13 cellular contexts compared by ENCODE assay signal in the genomic region with DNA sequence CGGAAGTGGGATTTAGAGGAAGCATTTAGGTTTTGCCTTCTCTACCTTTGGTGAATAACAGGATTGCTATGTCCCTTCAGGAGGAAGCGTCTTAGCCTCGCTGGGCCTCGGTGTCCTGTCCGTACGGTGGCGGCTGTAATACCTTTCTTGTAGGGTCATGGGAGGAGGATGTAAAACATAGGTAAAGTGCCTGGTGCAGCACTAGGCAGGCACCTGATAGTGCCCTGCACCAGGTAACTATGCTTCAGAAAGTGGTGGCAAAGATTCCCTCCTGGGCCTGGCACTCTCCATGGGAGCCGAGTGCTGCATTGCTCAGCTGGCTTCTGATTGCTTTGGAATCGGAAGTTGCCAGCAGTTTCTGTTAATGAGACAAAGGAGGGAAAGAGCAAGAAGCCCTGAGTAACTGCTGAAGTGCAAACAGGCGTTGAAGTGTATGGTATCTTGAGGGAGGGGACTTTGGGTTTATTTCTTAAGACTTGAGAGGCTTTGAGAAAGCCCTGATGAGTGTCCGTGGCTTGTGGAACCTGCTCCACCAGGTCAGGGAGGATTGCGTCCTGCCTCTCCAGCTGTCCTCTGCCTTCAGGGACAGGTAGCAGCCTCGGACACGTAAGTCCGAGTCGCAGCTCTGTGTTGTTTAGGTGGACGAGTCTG. TPM values are rescaled to one million over a fixed set of nuclear protein-coding genes. Genes with fewer than 3 reads are reported as not detected.
DNase-seq lines count a peak whose midpoint lies in the region; ATAC-seq, FAIRE-seq and TF ChIP-seq lines count a peak whose summit lies in the region.
"Had no signal": no experiment of that assay in that cellular context is flagged by ENCODE, and none has a peak within 500 bp of the region (broad histone marks: within the 10 kb centered on the region; RNA-seq: fewer than 3 reads in every experiment).

No MANE protein-coding gene starts in this region.

- no peak overlapping the region for H2BK120ac ChIP-seq in H1 (replicated peaks; ENCODE audit: low read depth, low read length)
- H2BK120ac ChIP-seq in mesenchymal stem cell (ENCODE audit: low read depth, low read length), result no peak overlapping the region

- peaks cover 0 to 65% of the 10 kb centered on the region in 2 experiments; a peak in 2 of 4 replicates for H3K79me2 ChIP-seq in H1 (ENCODE audit: control insufficient read depth in 1 of 2, insufficient read depth in 2 of 2, low read length in 2 of 2)

- H2BK20ac ChIP-seq in H1 (ENCODE audit: low read length), result no peak overlapping the region

- peak overlapping the region; percentile 5; the same call in 1 of the 2 replicates for H2AK5ac ChIP-seq in H1 (ENCODE audit: low read depth, low read length)
- H2AK5ac ChIP-seq in mesenchymal stem cell (ENCODE audit: low read length, severe bottlenecking), result no peak overlapping the region

- WGBS in H1 (ENCODE audit: extremely low coverage in 1 of 2, insufficient coverage in 1 of 2, insufficient read length in 1 of 2, insufficient replicate concordance in 2 of 2, low coverage in 1 of 2, low lambda C conversion rate in 2 of 2, missing lambda C conversion rate in 1 of 2), 2 experiments, result 83% methylated on average over 17 of the region's 17 CpGs; no CpG with 5 or more reads in 1 of the 2 experiments
- 87% methylated on average over 12 of the region's 17 CpGs for WGBS in mesenchymal stem cell
- WGBS in tibial nerve, 2 donors, result 83 to 85% methylated on average over 17 of the region's 17 CpGs

- no peak overlapping the region for H3K4ac ChIP-seq in H1 (replicated peaks; ENCODE audit: insufficient read length, low read depth, low read length)
- no peak overlapping the region for H3K4ac ChIP-seq in mesenchymal stem cell (ENCODE audit: low read depth in 1 of 2, low read length in 2 of 2)

- TF ChIP-seq CTCF in 22Rv1 (IDR thresholded peaks at IDR 0.05), result no peak
- no peak for TF ChIP-seq CTCF in H1 (IDR thresholded peaks at IDR 0.05; ENCODE audit: control extremely low read depth in 1 of 3, insufficient read depth in 1 of 3, low read depth in 1 of 3, low read length in 3 of 3)
- TF ChIP-seq CTCF in tibial nerve (IDR thresholded peaks at IDR 0.05), result no peak
- no peak for TF ChIP-seq CTCF in A673 (conservative IDR thresholded peaks at IDR 0.05; ENCODE audit: low read depth, low read length)

- H3K4me2 ChIP-seq in H1 (ENCODE audit: insufficient read depth in 1 of 2, low read depth in 2 of 2, low read length in 2 of 2), result no peak overlapping the region
- H3K4me2 ChIP-seq in mesenchymal stem cell (ENCODE audit: low read length, poor library complexity, severe bottlenecking), result no peak overlapping the region

- TF ChIP-seq POLR2A in H1 (IDR thresholded peaks at IDR 0.05; ENCODE audit: control extremely low read depth in 1 of 2, low read depth in 2 of 2, low read length in 2 of 2) (no peak), tibial nerve (IDR thresholded peaks at IDR 0.05) (no peak)

- no peak for TF ChIP-seq RAD21 in H1 (IDR thresholded peaks at IDR 0.05 in 1 of 2, conservative IDR thresholded peaks at IDR 0.05 in 1 of 2; ENCODE audit: low read depth in 2 of 2, low read length in 2 of 2)

- H3K18ac ChIP-seq in H1 (ENCODE audit: extremely low read depth, low read length), result no peak overlapping the region
- peak overlapping the region in 1 of 2 experiments; percentile 35 for H3K18ac ChIP-seq in mesenchymal stem cell (ENCODE audit: low read depth in 1 of 2, low read length in 2 of 2)

- no peak overlapping the region for H2BK12ac ChIP-seq in H1 (ENCODE audit: low read depth, low read length)
- H2BK12ac ChIP-seq in mesenchymal stem cell (ENCODE audit: low read length in 2 of 2), result peak overlapping the region; percentile 20 to 74

- no peaks in the 10 kb centered on the region for H3K27me3 ChIP-seq in H7 (ENCODE audit: control insufficient read depth, insufficient read depth, low read length)
- no peaks in the 10 kb centered on the region for H3K27me3 ChIP-seq in H1 (replicated peaks in 1 of 4; ENCODE audit: control insufficient read depth in 3 of 4, extremely low read depth in 1 of 4, insufficient read depth in 3 of 4, low read length in 3 of 4)
- no peaks in the 10 kb centered on the region for H3K27me3 ChIP-seq in mesenchymal stem cell (ENCODE audit: control insufficient read depth in 1 of 2, insufficient read depth in 1 of 2, low read length in 2 of 2)
- no peaks in the 10 kb centered on the region for H3K27me3 ChIP-seq in tibial nerve
- H3K27me3 ChIP-seq in A673 (replicated peaks; ENCODE audit: insufficient read depth, low read depth, low read length, poor library complexity), result no peaks in the 10 kb centered on the region

- H3K23ac ChIP-seq in H1 (ENCODE audit: insufficient read length), result no peak overlapping the region
- H3K23ac ChIP-seq in mesenchymal stem cell (ENCODE audit: low read length in 2 of 2), result no peak overlapping the region

- H3K9me3 ChIP-seq in H1 (ENCODE audit: insufficient read depth in 2 of 2, low read depth in 1 of 2, low read length in 1 of 2) (no peaks in the 10 kb centered on the region), mesenchymal stem cell (ENCODE audit: control insufficient read depth, low read length) (no peaks in the 10 kb centered on the region), tibial nerve (no peaks in the 10 kb centered on the region), A673 (ENCODE audit: low read depth, low read length, poor library complexity, severe bottlenecking) (no peaks in the 10 kb centered on the region)

- H3K4me3 ChIP-seq in H7 (ENCODE audit: insufficient read depth, low read depth, low read length) (no peak overlapping the region), H1 (ENCODE audit: extremely low read depth in 1 of 4, insufficient read depth in 2 of 4, low read depth in 3 of 4, low read length in 4 of 4) (no peak overlapping the region), mesenchymal stem cell (ENCODE audit: insufficient read depth in 1 of 2, low read depth in 1 of 2, low read length in 2 of 2) (no peak overlapping the region), tibial nerve (no peak overlapping the region), A673 (ENCODE audit: low read depth, low read length, poor library complexity, severe bottlenecking) (no peak overlapping the region)

- H4K91ac ChIP-seq in H1 (replicated peaks; ENCODE audit: insufficient read length, low read length) (no peak overlapping the region), mesenchymal stem cell (ENCODE audit: low read length) (peak overlapping the region; percentile 46)

- H3K36me3 ChIP-seq in H7 (replicated peaks; ENCODE audit: control insufficient read depth, insufficient read depth, low read length), result no peaks in the 10 kb centered on the region
- H3K36me3 ChIP-seq in H1 (ENCODE audit: control insufficient read depth in 2 of 4, insufficient read depth in 4 of 4, low read length in 3 of 4), result no peaks in the 10 kb centered on the region
- peaks cover 0 to 6% of the 10 kb centered on the region in 2 experiments for H3K36me3 ChIP-seq in mesenchymal stem cell (ENCODE audit: control insufficient read depth in 1 of 2, insufficient read depth in 2 of 2, low read depth in 1 of 2, low read length in 2 of 2)
- H3K36me3 ChIP-seq in tibial nerve, result no peaks in the 10 kb centered on the region
- H3K36me3 ChIP-seq in A673 (ENCODE audit: insufficient read depth, low read length, poor library complexity, severe bottlenecking), result no peaks in the 10 kb centered on the region

- peaks cover 17% of the 10 kb centered on the region for H3K79me1 ChIP-seq in H1 (ENCODE audit: low read depth, low read length)
- H3K79me1 ChIP-seq in mesenchymal stem cell (replicated peaks; ENCODE audit: low read length, poor library complexity, severe bottlenecking), result peaks cover 52% of the 10 kb centered on the region

- DNase-seq in H7 (peak; percentile 42), H1 (ENCODE audit: low read depth in 1 of 2, low spot score in 2 of 2) (no peak), mesenchymal stem cell (no peak), tibial nerve (ENCODE audit: low spot score in 2 of 2) (no peak), NCI-H1092 (lab: John Stamatoyannopoulos, UW) (no peak), A673 (ENCODE audit: low spot score) (no peak)
- DNase-seq: activated CD4-positive, alpha-beta T cell treated with anti-CD3 and anti-CD28 coated beads for 48 hours; activated T-cell treated with anti-CD3 and anti-CD28 coated beads, Interleukin-2, amount 50 U/mL, for 1 hour; NCI-H1930; NCI-H69; RPMI8226 had no signal

- H4K5ac ChIP-seq in H1 (ENCODE audit: insufficient read length, low read depth, low read length), result no peak overlapping the region

- H3K9ac ChIP-seq in H1 (replicated peaks in 1 of 4; ENCODE audit: extremely low read depth in 1 of 4, low read depth in 3 of 4, low read length in 3 of 4) (no peak overlapping the region), mesenchymal stem cell (ENCODE audit: low read length) (no peak overlapping the region)

- H2BK15ac ChIP-seq in H1 (ENCODE audit: low read length), result peak overlapping the region; percentile 83; the same call in 1 of the 2 replicates
- H2BK15ac ChIP-seq in mesenchymal stem cell (ENCODE audit: low read depth, poor library complexity, severe bottlenecking), result no peak overlapping the region

- H4K20me1 ChIP-seq in H1 (replicated peaks in 1 of 2; ENCODE audit: control insufficient read depth in 1 of 2, insufficient read depth in 2 of 2, low read length in 2 of 2), result peaks cover 0 to 6% of the 10 kb centered on the region in 2 experiments

- no peak for FAIRE-seq in H1 (lab: Jason Lieb, UNC)

- H2AFZ ChIP-seq in H1 (ENCODE audit: low read length) (no peak overlapping the region), mesenchymal stem cell (ENCODE audit: low read depth, low read length) (no peak overlapping the region)

- POLR2A ChIA-PET in H1 (lab: Charles Lee; ENCODE audit: partially characterized antibody), result interaction anchor here (0.9 to 1.7 kb wide), 3 partner anchors 10 to 38 kb away, joined by 3 to 6 read pairs (median 3); no protein-coding TSS in a partner anchor
- POLR2A ChIA-PET in A673 (lab: Charles Lee; ENCODE audit: low non-redundant PET), result no interaction called here

- peaks cover 0 to 20% (median 12%) of the 10 kb centered on the region in 4 experiments; a peak in 6 of 7 replicates for H3K4me1 ChIP-seq in H1 (replicated peaks in 1 of 4; ENCODE audit: control insufficient read depth in 3 of 4, insufficient read depth in 4 of 4, low read length in 3 of 4)
- peaks cover 21% of the 10 kb centered on the region for H3K4me1 ChIP-seq in mesenchymal stem cell (ENCODE audit: control insufficient read depth, insufficient read depth, low read depth, low read length)
- peaks cover 0 to 33% (median 3%) of the 10 kb centered on the region in 4 donors for H3K4me1 ChIP-seq in tibial nerve
- H3K4me1 ChIP-seq in A673 (ENCODE audit: insufficient read depth, low read length, poor library complexity, severe bottlenecking), result peaks cover 12% of the 10 kb centered on the region

- intact Hi-C loops in A673 (cut with micrococcal nuclease; ENCODE audit: unreplicated experiment), result no loop called here

- no peak for TF ChIP-seq EP300 in H1 (IDR thresholded peaks at IDR 0.05; ENCODE audit: borderline replicate concordance in 1 of 2, low read depth in 2 of 2, low read length in 2 of 2)
- no peak for TF ChIP-seq EP300 in tibial nerve (IDR thresholded peaks at IDR 0.05)

- ATAC-seq in HG03460 (IDR thresholded peaks at IDR 0.05; ENCODE audit: unreplicated experiment), result no peak

- H2BK5ac ChIP-seq in H1 (ENCODE audit: low read depth, low read length) (0 out of 2 replicates have a peak overlapping the region, but pooled peaks have one; percentile 46), mesenchymal stem cell (ENCODE audit: low read depth, low read length, poor library complexity, severe bottlenecking) (no peak overlapping the region)

- H3K27ac ChIP-seq in 22Rv1 (peak overlapping the region; percentile 85), H1 (ENCODE audit: low read depth, low read length) (no peak overlapping the region), mesenchymal stem cell (ENCODE audit: low read length, poor library complexity, severe bottlenecking) (no peak overlapping the region), tibial nerve (no peak overlapping the region), A673 (ENCODE audit: low read depth, low read length, poor library complexity, severe bottlenecking) (no peak overlapping the region)

- H3K56ac ChIP-seq in H1 (replicated peaks; ENCODE audit: insufficient read length, low read depth, low read length), result no peak overlapping the region

- BruUV-seq in A673 (replicated peaks; lab: Mats Ljungman, UMichigan), result no TSS peak

- no peaks in the 10 kb centered on the region for H3K23me2 ChIP-seq in H1 (ENCODE audit: low read depth, low read length)

- H4K8ac ChIP-seq in H1 (ENCODE audit: extremely low read depth, insufficient read depth, low read length), result no peak overlapping the region; the same call in 1 of the 2 replicates
- no peak overlapping the region for H4K8ac ChIP-seq in mesenchymal stem cell (ENCODE audit: low read length)

- CTCF ChIA-PET in H1 (lab: Charles Lee; ENCODE audit: partially characterized antibody) (interaction anchor here (0.7 to 2.6 kb wide), 7 partner anchors 10 to 238 kb away, joined by 3 to 17 read pairs (median 4); no protein-coding TSS in a partner anchor), A673 (lab: Charles Lee) (no interaction called here)

- H3K14ac ChIP-seq in H1 (ENCODE audit: insufficient read length), result no peak overlapping the region
- no peak overlapping the region for H3K14ac ChIP-seq in mesenchymal stem cell (ENCODE audit: low read length in 2 of 2)

RNA-seq across cellular contexts. Expression of a gene that starts 45.8 kb away (rescaled TPM):
- 55.8 and 58.3 TPM in 2 replicates for total RNA-seq in H7 (2014; rRNA removed; shearing (Covaris generic))
- total RNA-seq in H1 (2021; fragmentation: NEBNext Ultra II Directional; extraction: Animal tissue kit (Norgen Biotek cat#: 25700)), result 48.2 and 49.7 TPM in 2 replicates
- polyA plus RNA-seq in H1 (2011; rRNA removed), result 45.6 and 46.2 TPM in 2 replicates
- 49.8 TPM for polyA plus RNA-seq in H1 (2011; cell fraction: cytosol; rRNA removed)
- polyA plus RNA-seq in H1 (2011; cell fraction: nucleus; rRNA removed), result 47.4 TPM
- polyA plus RNA-seq in H1 (2012, experiment 1 of 2), result 38.7 to 43.8 TPM (median 41.7 TPM) in 4 replicates
- polyA plus RNA-seq in H1 (2012, experiment 2 of 2), result 21.9 TPM
- 24.2 TPM for polyA plus RNA-seq in H1 (2013, experiment 1 of 2)
- polyA plus RNA-seq in H1 (2013, experiment 2 of 2), result 25.4 TPM
- polyA minus RNA-seq in H1 (2011; rRNA and poly(A)+ RNA removed), result 51.5 and 51.9 TPM in 2 replicates
- polyA minus RNA-seq in H1 (2011; cell fraction: cytosol; rRNA and poly(A)+ RNA removed), result 27.0 TPM
- 30.9 TPM for polyA minus RNA-seq in H1 (2011; cell fraction: nucleus; rRNA and poly(A)+ RNA removed)
- 25.0 TPM for polyA plus RNA-seq in mesenchymal stem cell (2013, experiment 1 of 2)
- polyA plus RNA-seq in mesenchymal stem cell (2013, experiment 2 of 2), result 24.9 TPM
- 10 to 100 TPM; 46.9 to 65.7 (median 51.3) TPM for total RNA-seq in tibial nerve
- 44.3 and 46.0 TPM in 2 replicates for total RNA-seq in A673 (2021)
